22 cellular contexts compared by ENCODE assay signal in genomic region chr2:99139003-99139402, GRCh38. TPM values are rescaled to one million over a fixed set of nuclear protein-coding genes. Genes with fewer than 3 reads are reported as not detected.
DNase-seq lines count a peak whose midpoint lies in the region; ATAC-seq, FAIRE-seq and TF ChIP-seq lines count a peak whose summit lies in the region.
"Had no signal": no experiment of that assay in that cellular context is flagged by ENCODE, and none has a peak within 500 bp of the region (broad histone marks: within the 10 kb centered on the region; RNA-seq: fewer than 3 reads in every experiment).

No MANE protein-coding gene starts in this region.

- H3K27me3 ChIP-seq in astrocyte (ENCODE audit: insufficient read depth, low read length) (peaks cover 5% of the 10 kb centered on the region), MM.1S (replicated peaks; ENCODE audit: insufficient read depth, low read length) (no peaks in the 10 kb centered on the region)
- H3K27me3 ChIP-seq: Peyer's patch had no signal

- H3K9me2 ChIP-seq in MM.1S (replicated peaks; ENCODE audit: insufficient read depth, low read length) = no peaks in the 10 kb centered on the region

- H2AFZ ChIP-seq in astrocyte (ENCODE audit: low read depth, low read length) (no peak overlapping the region), MM.1S (ENCODE audit: low read length) (no peak overlapping the region)

- no peak overlapping the region for H3K4me3 ChIP-seq in HEK293 (ENCODE audit: low read depth, low read length)
- no peak overlapping the region for H3K4me3 ChIP-seq in astrocyte (ENCODE audit: insufficient read depth, low read depth, low read length)
- no peak overlapping the region for H3K4me3 ChIP-seq in MM.1S (ENCODE audit: low read length)
- H3K4me3 ChIP-seq: BLaER1 treated with 17β-estradiol and CSF1 and Interleukin-3, amounts not matched to agents 10 nM and 100 nM; Peyer's patch had no signal

- ATAC-seq in natural killer cell treated with Interleukin-12 subunit alpha and Interleukin-12 subunit beta and Interleukin-15 and Interleukin-18, amount 100 ng/mL, for 72 hours = no peak
- ATAC-seq in omental fat pad (ENCODE audit: low FRiP score) = no peak

- no peak overlapping the region for H3K9ac ChIP-seq in astrocyte (ENCODE audit: low read length)
- no peak overlapping the region for H3K9ac ChIP-seq in MM.1S (ENCODE audit: low read length)
- H3K9ac ChIP-seq: BLaER1 treated with 17β-estradiol and CSF1 and Interleukin-3, amounts not matched to agents 10 nM and 100 nM had no signal

- no peak overlapping the region for H3K27ac ChIP-seq in HEK293 (ENCODE audit: extremely low read depth, low read depth, low read length)
- no peak overlapping the region for H3K27ac ChIP-seq in astrocyte (ENCODE audit: low read depth, low read length)
- H3K27ac ChIP-seq in MM.1S (ENCODE audit: low read length) = no peak overlapping the region
- H3K27ac ChIP-seq: 22Rv1; BLaER1 treated with 17β-estradiol and CSF1 and Interleukin-3, amounts not matched to agents 10 nM and 100 nM; HL-60; Peyer's patch had no signal

- H3K4me2 ChIP-seq in astrocyte (ENCODE audit: low read length) (no peak overlapping the region), MM.1S (ENCODE audit: low read depth, low read length) (no peak overlapping the region)

- no peaks in the 10 kb centered on the region for H3K27me3 Mint-ChIP-seq in astrocyte (ENCODE audit: low read depth, unreplicated experiment)
- H3K27me3 Mint-ChIP-seq in natural killer cell treated with Interleukin-12 subunit alpha and Interleukin-12 subunit beta and Interleukin-15 and Interleukin-18, amount 100 ng/mL, for 72 hours = no peaks in the 10 kb centered on the region
- H3K27me3 Mint-ChIP-seq in activated naive CD4-positive, alpha-beta T cell treated with anti-CD3 and anti-CD28 coated beads, Interleukin-2, amount 10 ng/mL, durations not matched to agents 7 days and 5 days = peaks cover 22% of the 10 kb centered on the region

- CTCF ChIA-PET in HEK293 (lab: Yijun Ruan, JAX) = no interaction called here
- CTCF ChIA-PET in activated naive CD4-positive, alpha-beta T cell treated with anti-CD3 and anti-CD28 coated beads, Interleukin-2, amount 10 ng/mL, durations not matched to agents 7 days and 5 days (lab: Charles Lee) = no interaction called here

- H3K36me3 ChIP-seq in HEK293 (ENCODE audit: control insufficient read depth in 2 of 2, insufficient read depth in 1 of 2, low read length in 2 of 2) (no peaks in the 10 kb centered on the region; a peak in 1 of 3 replicates), astrocyte (ENCODE audit: insufficient read depth, low read length) (no peaks in the 10 kb centered on the region), MM.1S (replicated peaks; ENCODE audit: insufficient read depth, low read length) (no peaks in the 10 kb centered on the region)
- H3K36me3 ChIP-seq: Peyer's patch had no signal

- peaks cover 8% of the 10 kb centered on the region for H3K9me3 Mint-ChIP-seq in astrocyte (ENCODE audit: unreplicated experiment)
- H3K9me3 Mint-ChIP-seq in natural killer cell treated with Interleukin-12 subunit alpha and Interleukin-12 subunit beta and Interleukin-15 and Interleukin-18, amount 100 ng/mL, for 72 hours = peaks cover 3% of the 10 kb centered on the region
- H3K9me3 Mint-ChIP-seq in activated naive CD4-positive, alpha-beta T cell treated with anti-CD3 and anti-CD28 coated beads, Interleukin-2, amount 10 ng/mL, durations not matched to agents 7 days and 5 days = peaks cover 12% of the 10 kb centered on the region

- no peaks in the 10 kb centered on the region for H3K79me2 ChIP-seq in astrocyte (ENCODE audit: insufficient read depth, low read length)
- H3K79me2 ChIP-seq in MM.1S (ENCODE audit: low read length) = no peaks in the 10 kb centered on the region

- peaks cover 4% of the 10 kb centered on the region for H3K36me3 Mint-ChIP-seq in astrocyte (ENCODE audit: low read depth, unreplicated experiment)
- peaks cover 6% of the 10 kb centered on the region for H3K36me3 Mint-ChIP-seq in natural killer cell treated with Interleukin-12 subunit alpha and Interleukin-12 subunit beta and Interleukin-15 and Interleukin-18, amount 100 ng/mL, for 72 hours
- peaks cover 13% of the 10 kb centered on the region for H3K36me3 Mint-ChIP-seq in activated naive CD4-positive, alpha-beta T cell treated with anti-CD3 and anti-CD28 coated beads, Interleukin-2, amount 10 ng/mL, durations not matched to agents 7 days and 5 days

- H3F3A ChIP-seq in MM.1S (ENCODE audit: insufficient read depth, low read length) = peaks cover 7% of the 10 kb centered on the region

- H3K9me3 ChIP-seq in HEK293 (ENCODE audit: control insufficient read depth, insufficient read depth, low read depth, low read length) (no peaks in the 10 kb centered on the region; the same call in 1 of the 2 replicates), astrocyte (ENCODE audit: insufficient read depth, low read depth, low read length) (no peaks in the 10 kb centered on the region), MM.1S (replicated peaks; ENCODE audit: insufficient read depth, low read length) (no peaks in the 10 kb centered on the region)
- H3K9me3 ChIP-seq: Peyer's patch had no signal

- H3K4me1 ChIP-seq in HEK293 (ENCODE audit: control insufficient read depth, insufficient read depth, low read length) (peaks cover 2% of the 10 kb centered on the region; the same call in 1 of the 2 replicates), astrocyte (ENCODE audit: insufficient read depth, low read length) (peaks cover 10% of the 10 kb centered on the region), MM.1S (ENCODE audit: low read length) (peaks cover 5% of the 10 kb centered on the region)

- H3K4me3 Mint-ChIP-seq in astrocyte (ENCODE audit: unreplicated experiment) = peak overlapping the region; percentile 6
- H3K4me3 Mint-ChIP-seq in natural killer cell treated with Interleukin-12 subunit alpha and Interleukin-12 subunit beta and Interleukin-15 and Interleukin-18, amount 100 ng/mL, for 72 hours = peak overlapping the region; percentile 5
- H3K4me3 Mint-ChIP-seq in activated naive CD4-positive, alpha-beta T cell treated with anti-CD3 and anti-CD28 coated beads, Interleukin-2, amount 10 ng/mL, durations not matched to agents 7 days and 5 days = no peak overlapping the region

- POLR2A ChIA-PET in HEK293 (lab: Yijun Ruan, JAX) = interaction anchor here (0.6 kb wide), 2 partner anchors 19 to 139 kb away, joined by 3 read pairs; no protein-coding TSS in a partner anchor

- peaks cover 3% of the 10 kb centered on the region for H3K4me1 Mint-ChIP-seq in astrocyte (ENCODE audit: low read depth, unreplicated experiment)
- peaks cover 10 to 18% of the 10 kb centered on the region in 2 donors for H3K4me1 Mint-ChIP-seq in natural killer cell treated with Interleukin-12 subunit alpha and Interleukin-12 subunit beta and Interleukin-15 and Interleukin-18, amount 100 ng/mL, for 72 hours (ENCODE audit: low read depth in 2 of 2)
- peaks cover 27% of the 10 kb centered on the region for H3K4me1 Mint-ChIP-seq in activated naive CD4-positive, alpha-beta T cell treated with anti-CD3 and anti-CD28 coated beads, Interleukin-2, amount 10 ng/mL, durations not matched to agents 7 days and 5 days

- no peak overlapping the region for H3K27ac Mint-ChIP-seq in astrocyte (ENCODE audit: unreplicated experiment)
- no peak overlapping the region for H3K27ac Mint-ChIP-seq in natural killer cell treated with Interleukin-12 subunit alpha and Interleukin-12 subunit beta and Interleukin-15 and Interleukin-18, amount 100 ng/mL, for 72 hours
- H3K27ac Mint-ChIP-seq in activated naive CD4-positive, alpha-beta T cell treated with anti-CD3 and anti-CD28 coated beads, Interleukin-2, amount 10 ng/mL, durations not matched to agents 7 days and 5 days = no peak overlapping the region

- H4K20me1 ChIP-seq in astrocyte (ENCODE audit: insufficient read depth, low read length) (no peaks in the 10 kb centered on the region), MM.1S (ENCODE audit: insufficient read depth, low read length) (no peaks in the 10 kb centered on the region)

- peak; percentile 51 for DNase-seq in DMS53 (lab: John Stamatoyannopoulos, UW)
- DNase-seq in DMS53 treated with DMSO at 0.1 percent for 48 hours (lab: John Stamatoyannopoulos, UW; ENCODE audit: unreplicated experiment) = no peak
- DNase-seq in astrocyte (ENCODE audit: low read depth) = no peak
- DNase-seq in natural killer cell treated with Interleukin-12 subunit alpha and Interleukin-12 subunit beta and Interleukin-15 and Interleukin-18, amount 100 ng/mL, for 72 hours (ENCODE audit: low spot score) = no peak
- no peak for DNase-seq in omental fat pad (ENCODE audit: low spot score)
- no peak for DNase-seq in activated naive CD4-positive, alpha-beta T cell treated with anti-CD3 and anti-CD28 coated beads, Interleukin-2, amount 10 ng/mL, durations not matched to agents 7 days and 5 days
- no peak for DNase-seq in MM.1S
- DNase-seq: HCEC 1CT, Karpas-422, NCI-H187 treated with DMSO at 0.1 percent for 48 hours, NCI-H2171, NCI-H446 treated with DMSO at 0.1 percent for 48 hours, NCI-H748 treated with DMSO at 0.1 percent for 48 hours, Peyer's patch, SHP77 treated with DMSO at 0.1 percent for 48 hours had no signal

- no peak for TF ChIP-seq CTCF in HEK293 (tag by site-specific recombination; IDR thresholded peaks at IDR 0.05)
- no peak for TF ChIP-seq CTCF in astrocyte (IDR thresholded peaks at IDR 0.05; ENCODE audit: insufficient read depth, low read depth, low read length)
- no peak for TF ChIP-seq CTCF in omental fat pad (IDR thresholded peaks at IDR 0.05)
- TF ChIP-seq CTCF in MM.1S (IDR thresholded peaks at IDR 0.05; ENCODE audit: low read length) = no peak

- FAIRE-seq in astrocyte (lab: Jason Lieb, UNC) = no peak
- FAIRE-seq: G401.6, GM12892, GM19239 had no signal

RNA-seq across cellular contexts. Expression of gene C2orf15, which starts 2.5 kb away (rescaled TPM):
- total RNA-seq in astrocyte (0.59 and 0.60 TPM in 2 replicates), omental fat pad (1 to 10 TPM in 1 of 4 donors, under 1 TPM in 2, not detected in 1; 0.69 to 1.3 (median 0.95) TPM)
- not detected for total RNA-seq in natural killer cell treated with Interleukin-12 subunit alpha and Interleukin-12 subunit beta and Interleukin-15 and Interleukin-18, amount 100 ng/mL, for 72 hours

RNA-seq across cellular contexts. Expression of gene TSGA10, which starts 15.7 kb away (rescaled TPM):
- total RNA-seq in astrocyte (2.4 and 3.9 TPM in 2 replicates), omental fat pad (10 to 100 TPM in 2 of 4 donors, 1 to 10 TPM in 2; 4.7 to 19.5 (median 8.5) TPM)
- 1 to 10 TPM; 7.9 to 8.6 TPM for total RNA-seq in natural killer cell treated with Interleukin-12 subunit alpha and Interleukin-12 subunit beta and Interleukin-15 and Interleukin-18, amount 100 ng/mL, for 72 hours

RNA-seq across cellular contexts. Expression of gene LIPT1, which starts 15.8 kb away (rescaled TPM):
- total RNA-seq in astrocyte (3.4 and 3.9 TPM in 2 replicates), omental fat pad (10 to 100 TPM in 1 of 4 donors, 1 to 10 TPM in 3; 3.4 to 13.4 (median 7.0) TPM)
- total RNA-seq in natural killer cell treated with Interleukin-12 subunit alpha and Interleukin-12 subunit beta and Interleukin-15 and Interleukin-18, amount 100 ng/mL, for 72 hours = 1 to 10 TPM; 4.2 to 6.7 TPM

RNA-seq across cellular contexts. Expression of gene MITD1, which starts 41.9 kb away (rescaled TPM):
- total RNA-seq in astrocyte (16.7 and 20.9 TPM in 2 replicates), omental fat pad (10 to 100 TPM; 15.3 to 38.3 (median 24.1) TPM)
- 10 to 100 TPM; 36.1 to 44.2 TPM for total RNA-seq in natural killer cell treated with Interleukin-12 subunit alpha and Interleukin-12 subunit beta and Interleukin-15 and Interleukin-18, amount 100 ng/mL, for 72 hours

RNA-seq across cellular contexts. Expression of gene MRPL30, which starts 42.0 kb away (rescaled TPM):
- total RNA-seq in astrocyte (29.8 and 31.9 TPM in 2 replicates), omental fat pad (10 to 100 TPM; 18.4 to 22.6 (median 21.2) TPM)
- 10 to 100 TPM; 19.3 to 22.4 TPM for total RNA-seq in natural killer cell treated with Interleukin-12 subunit alpha and Interleukin-12 subunit beta and Interleukin-15 and Interleukin-18, amount 100 ng/mL, for 72 hours
